Comparison of ENCODE assay signal across 14 cellular contexts in genomic region chr4:23105759-23106370, GRCh38.
A peak's percentile ranks its signal among the peaks of the same experiment; 100 is the strongest.
DNase-seq lines count a peak whose midpoint lies in the region; ATAC-seq and TF ChIP-seq lines count a peak whose summit lies in the region.
"Had no signal": no experiment of that assay in that cellular context is flagged by ENCODE, and none has a peak within 500 bp of the region (broad histone marks: within the 10 kb centered on the region; RNA-seq: fewer than 3 reads in every experiment).

No MANE protein-coding gene starts in this region.

- no peaks in the 10 kb centered on the region for H3K9me3 ChIP-seq in RWPE2 (ENCODE audit: severe bottlenecking)
- no peaks in the 10 kb centered on the region for H3K9me3 ChIP-seq in effector memory CD4-positive, alpha-beta T cell (ENCODE audit: control insufficient read depth, low read length)
- H3K9me3 ChIP-seq: BE2C had no signal

- no peak for TF ChIP-seq CTCF in RWPE2 (IDR thresholded peaks at IDR 0.05; ENCODE audit: poor library complexity, severe bottlenecking)

- in situ Hi-C loops in ACHN (cut with HindIII; ENCODE audit: low pct_ligation_motif_present, low pct_unique_long_range_greater_than_20kb, low sequenced_read_pairs): no loop called here

- H3K4me1 ChIP-seq in RWPE2 (ENCODE audit: insufficient read depth, poor library complexity, severe bottlenecking): no peaks in the 10 kb centered on the region
- H3K4me1 ChIP-seq in effector memory CD4-positive, alpha-beta T cell (ENCODE audit: control insufficient read depth, insufficient read depth, low read length, poor library complexity, severe bottlenecking): no peaks in the 10 kb centered on the region
- H3K4me1 ChIP-seq: BE2C had no signal

- no peaks in the 10 kb centered on the region for H3K27me3 ChIP-seq in RWPE2 (ENCODE audit: insufficient read depth, poor library complexity, severe bottlenecking)
- H3K27me3 ChIP-seq in effector memory CD4-positive, alpha-beta T cell (replicated peaks; ENCODE audit: control insufficient read depth, insufficient read depth, low read length, poor library complexity, severe bottlenecking): no peaks in the 10 kb centered on the region
- H3K27me3 ChIP-seq: BE2C had no signal

- peak; percentile 56; the same call in 2 of the 3 replicates for ATAC-seq in RWPE2 (ENCODE audit: low read depth)

- H3K4me3 ChIP-seq in RWPE2 (ENCODE audit: severe bottlenecking): no peak overlapping the region
- no peak overlapping the region for H3K4me3 ChIP-seq in effector memory CD4-positive, alpha-beta T cell (ENCODE audit: insufficient read depth, low read depth, low read length, poor library complexity, severe bottlenecking)

- H3K36me3 ChIP-seq in RWPE2 (ENCODE audit: low read depth): no peaks in the 10 kb centered on the region
- no peaks in the 10 kb centered on the region for H3K36me3 ChIP-seq in effector memory CD4-positive, alpha-beta T cell (ENCODE audit: control insufficient read depth, insufficient read depth, low read length)
- H3K36me3 ChIP-seq: BE2C had no signal

- H3K27ac ChIP-seq in RWPE2 (ENCODE audit: poor library complexity, severe bottlenecking): no peak overlapping the region
- H3K27ac ChIP-seq in effector memory CD4-positive, alpha-beta T cell (ENCODE audit: insufficient read depth, low read length, poor library complexity, severe bottlenecking): no peak overlapping the region
- H3K27ac ChIP-seq: C4-2B had no signal

- DNase-seq in A172 (ENCODE audit: low spot score) (peak; percentile 16), HT1080 (ENCODE audit: low read depth) (peak; percentile 59), RWPE2 (ENCODE audit: low spot score) (no peak), kidney tubule cell (ENCODE audit: low spot score) (peak; percentile 53), NCI-H226 (no peak), ACHN (no peak), COLO829 (ENCODE audit: low spot score) (no peak)
- DNase-seq in effector memory CD4-positive, alpha-beta T cell: no peak
- DNase-seq: BE2C; CD4-positive, alpha-beta memory T cell; COR-L47; DND-41; GDM1 had no signal

Comparison
In these comparisons a context has a peak if more than half of its experiments do, and no peak if none do; other contexts are left out.
1. DNase-seq: peak in A172 (single experiment), HT1080 (single experiment) and kidney tubule cell (single experiment); none in RWPE2 (single experiment), NCI-H226 (single experiment), effector memory CD4-positive, alpha-beta T cell (0 of 3), ACHN (single experiment) and COLO829 (single experiment).